ENCODE assay signal across 8 cellular contexts in genomic region chr5:134227259-134227658, GRCh38. TPM values are rescaled to one million over a fixed set of nuclear protein-coding genes. Genes with fewer than 3 reads are reported as not detected.
DNase-seq lines count a peak whose midpoint lies in the region; ATAC-seq, FAIRE-seq and TF ChIP-seq lines count a peak whose summit lies in the region.

No MANE protein-coding gene starts in this region.

- TF ChIP-seq POLR2A in GM12891 (IDR thresholded peaks at IDR 0.05; ENCODE audit: low read depth, low read length): no peak
- TF ChIP-seq POLR2A in spleen (IDR thresholded peaks at IDR 0.05): no peak

- H3K4me3 ChIP-seq in astrocyte of the spinal cord (ENCODE audit: low read depth, low read length): peak overlapping the region; percentile 68
- H3K4me3 ChIP-seq in spleen: peak overlapping the region in 5 of 8 donors; percentile 64 to 97 (median 78)

- intact Hi-C loops in spleen (cut with DNase I; ENCODE audit: low total_unique reads): no loop called here

- WGBS in spleen, 5 donors: 70 to 83% (median 76%) methylated on average over 5 of the region's 5 CpGs

- no peak for ATAC-seq in HG03342 (IDR thresholded peaks at IDR 0.05; ENCODE audit: unreplicated experiment)
- ATAC-seq in HG02852 (IDR thresholded peaks at IDR 0.05; ENCODE audit: unreplicated experiment): no peak

- DNase-seq in GM12891 (ENCODE audit: insufficient read length, low spot score) (no peak), NCI-H446 (lab: John Stamatoyannopoulos, UW) (peak; percentile 16 to 62), astrocyte of the spinal cord (ENCODE audit: low read depth, low spot score) (no peak), inferior parietal cortex (ENCODE audit: extremely low spot score) (peak; percentile 32), spleen (no peak), epidermal melanocyte (ENCODE audit: insufficient read length, low spot score) (no peak)

- H3K4me1 ChIP-seq in spleen: peaks cover 26 to 42% (median 37%) of the 10 kb centered on the region in 6 donors

- no peaks in the 10 kb centered on the region for H3K36me3 ChIP-seq in spleen

- in situ Hi-C loops in astrocyte of the spinal cord (cut with HindIII; ENCODE audit: low sequenced_read_pairs): no loop called here

- no peaks in the 10 kb centered on the region for H3K9me3 ChIP-seq in spleen

- TF ChIP-seq CTCF in astrocyte of the spinal cord (IDR thresholded peaks at IDR 0.05; ENCODE audit: low read depth, low read length): no peak
- TF ChIP-seq CTCF in spleen (IDR thresholded peaks at IDR 0.05 in 8 of 11, conservative IDR thresholded peaks at IDR 0.05 in 3 of 11): no peak

- peak; percentile 20 for FAIRE-seq in GM12891 (lab: Jason Lieb, UNC)

- H3K27ac ChIP-seq in spleen: peak overlapping the region in 5 of 8 donors; percentile 97 to 100 (median 99)

- H3K27me3 ChIP-seq in spleen (replicated peaks in 1 of 7): no peaks in the 10 kb centered on the region

TF ChIP-seq in GM12891, 5 proteins besides CTCF, POLR2A, EP300 and RAD21:
- no peak for TF ChIP-seq POLR2AphosphoS5 (IDR thresholded peaks at IDR 0.05; ENCODE audit: low read depth, low read length)
- TF ChIP-seq SPI1 (IDR thresholded peaks at IDR 0.05; ENCODE audit: low read depth, low read length): no peak
- TF ChIP-seq TAF1 (IDR thresholded peaks at IDR 0.05; ENCODE audit: low read depth, low read length): no peak
- TF ChIP-seq POU2F2 (IDR thresholded peaks at IDR 0.05; ENCODE audit: low read depth, low read length): no peak
- no peak for TF ChIP-seq PAX5 (IDR thresholded peaks at IDR 0.05; ENCODE audit: insufficient read depth, low read length, severe bottlenecking)

RNA-seq across cellular contexts. Expression of gene PPP2CA, which starts 1.4 kb away (rescaled TPM):
- polyA plus RNA-seq in GM12891 (2012; ENCODE audit: low read depth, missing spikeins): 92.3 TPM
- 100 to 1,000 TPM in 6 of 7 donors, 10 to 100 TPM in 1; 94.3 to 175 (median 107) TPM for total RNA-seq in spleen
- polyA plus RNA-seq in spleen: 10 to 100 TPM; 23.5 to 35.5 (median 33.6) TPM

RNA-seq across cellular contexts. Expression of gene SKP1, which starts 50.5 kb away (rescaled TPM):
- 424 TPM for polyA plus RNA-seq in GM12891 (2012; ENCODE audit: low read depth, missing spikeins)
- 100 to 1,000 TPM; 121 to 246 (median 193) TPM for total RNA-seq in spleen
- 100 to 1,000 TPM; 142 to 354 (median 228) TPM for polyA plus RNA-seq in spleen

Comparison
In these comparisons a context has a peak if more than half of its experiments do, and no peak if none do; other contexts are left out.
1. DNase-seq: peak in NCI-H446 (2 of 2) and inferior parietal cortex (single experiment); none in GM12891 (single experiment), astrocyte of the spinal cord (single experiment), spleen (single experiment) and epidermal melanocyte (single experiment).